1 cellular context compared by ENCODE assay signal in genomic region chr15:99963976-99964375, GRCh38.
TF ChIP-seq lines count a peak whose summit lies in the region.

No MANE protein-coding gene starts in this region.

TF ChIP-seq in H1, 55 proteins besides CTCF, POLR2A, EP300 and RAD21 (continued from another document):
- no peak for TF ChIP-seq FOSL1 (IDR thresholded peaks at IDR 0.05; ENCODE audit: insufficient read depth, low read depth, low read length)
